ENCODE assay signal across 19 cellular contexts in genomic region chr2:174312581-174313234, GRCh38. TPM values are rescaled to one million over a fixed set of nuclear protein-coding genes. Genes with fewer than 3 reads are reported as not detected.
DNase-seq lines count a peak whose midpoint lies in the region; ATAC-seq, FAIRE-seq and TF ChIP-seq lines count a peak whose summit lies in the region.
"Had no signal": no experiment of that assay in that cellular context is flagged by ENCODE, and none has a peak within 500 bp of the region (broad histone marks: within the 10 kb centered on the region; RNA-seq: fewer than 3 reads in every experiment).

No MANE protein-coding gene starts in this region.

- H3K36me3 ChIP-seq in GM23338 (ENCODE audit: insufficient read depth) (no peaks in the 10 kb centered on the region), keratinocyte (ENCODE audit: control insufficient read depth in 2 of 2, extremely low read depth in 1 of 2, insufficient read depth in 2 of 2, low read length in 2 of 2) (no peaks in the 10 kb centered on the region)
- H3K36me3 ChIP-seq: SJSA1 had no signal

- no peak overlapping the region for H3K27ac ChIP-seq in GM23338 (ENCODE audit: low read depth)
- H3K27ac ChIP-seq in keratinocyte (ENCODE audit: control insufficient read depth, insufficient read depth, low read length), result no peak overlapping the region
- H3K27ac ChIP-seq: SJSA1 had no signal

- peaks cover 8% of the 10 kb centered on the region for H3K4me1 ChIP-seq in GM23338 (ENCODE audit: insufficient read depth)
- no peaks in the 10 kb centered on the region for H3K4me1 ChIP-seq in keratinocyte (ENCODE audit: control insufficient read depth, extremely low read depth, insufficient read depth, low read length)
- H3K4me1 ChIP-seq: SJSA1 had no signal

- no peak overlapping the region for H3K4me3 Mint-ChIP-seq in GM23338
- no peak overlapping the region for H3K4me3 Mint-ChIP-seq in WTC11
- no peak overlapping the region for H3K4me3 Mint-ChIP-seq in activated CD8-positive, alpha-beta T cell treated with anti-CD3 and anti-CD28 coated beads, Interleukin-2, amount 10 ng/mL, durations not matched to agents 7 days and 5 days

- H3K4me2 ChIP-seq in GM23338, result 0 out of 2 replicates have a peak overlapping the region, but pooled peaks have one; percentile 45
- no peak overlapping the region for H3K4me2 ChIP-seq in keratinocyte (ENCODE audit: control insufficient read depth, extremely low read depth, insufficient read depth, low read depth, low read length)

- no peak for TF ChIP-seq RAD21 in Ishikawa (IDR thresholded peaks at IDR 0.05; ENCODE audit: low read depth)

- peaks cover 2% of the 10 kb centered on the region for H3K27me3 Mint-ChIP-seq in GM23338 (ENCODE audit: insufficient read depth, low read depth, poor library complexity)
- no peaks in the 10 kb centered on the region; the same call in 1 of the 2 replicates for H3K27me3 Mint-ChIP-seq in WTC11 (ENCODE audit: low read depth)
- peaks cover 37% of the 10 kb centered on the region for H3K27me3 Mint-ChIP-seq in activated CD8-positive, alpha-beta T cell treated with anti-CD3 and anti-CD28 coated beads, Interleukin-2, amount 10 ng/mL, durations not matched to agents 7 days and 5 days (ENCODE audit: low read depth)

- no peaks in the 10 kb centered on the region for H3K9me1 ChIP-seq in keratinocyte (ENCODE audit: control insufficient read depth, extremely low read depth, insufficient read depth, low read length)

- H3K36me3 Mint-ChIP-seq in GM23338 (ENCODE audit: low read depth) (no peaks in the 10 kb centered on the region), WTC11 (no peaks in the 10 kb centered on the region)
- H3K36me3 Mint-ChIP-seq in activated CD8-positive, alpha-beta T cell treated with anti-CD3 and anti-CD28 coated beads, Interleukin-2, amount 10 ng/mL, durations not matched to agents 7 days and 5 days (ENCODE audit: low read depth), result no peaks in the 10 kb centered on the region

- H3K9me3 Mint-ChIP-seq in GM23338 (no peaks in the 10 kb centered on the region), WTC11 (0 out of 2 replicates have a peak, but pooled peaks cover 8% of the 10 kb centered on the region)
- H3K9me3 Mint-ChIP-seq in activated CD8-positive, alpha-beta T cell treated with anti-CD3 and anti-CD28 coated beads, Interleukin-2, amount 10 ng/mL, durations not matched to agents 7 days and 5 days (ENCODE audit: insufficient read depth), result no peaks in the 10 kb centered on the region

- H3K9me2 ChIP-seq in GM23338 (ENCODE audit: insufficient read depth), result no peaks in the 10 kb centered on the region; the same call in 1 of the 2 replicates

- FAIRE-seq in keratinocyte (lab: Jason Lieb, UNC), result peak; percentile 49

- ATAC-seq in GM23338 (peak; percentile 49; the same call in 2 of the 3 replicates), WTC11 (peak; percentile 51; the same call in 1 of the 2 replicates)
- no peak for ATAC-seq in activated CD8-positive, alpha-beta T cell treated with anti-CD3 and anti-CD28 coated beads, Interleukin-2, amount 10 ng/mL, durations not matched to agents 7 days and 5 days

- H3K4me1 Mint-ChIP-seq in GM23338 (peaks cover 6% of the 10 kb centered on the region; the same call in 1 of the 3 replicates), WTC11 (peaks cover 7% of the 10 kb centered on the region)
- no peaks in the 10 kb centered on the region for H3K4me1 Mint-ChIP-seq in activated CD8-positive, alpha-beta T cell treated with anti-CD3 and anti-CD28 coated beads, Interleukin-2, amount 10 ng/mL, durations not matched to agents 7 days and 5 days (ENCODE audit: low read depth)

- POLR2A ChIA-PET in WTC11 (lab: Charles Lee), result no interaction called here
- POLR2A ChIA-PET in activated CD8-positive, alpha-beta T cell treated with anti-CD3 and anti-CD28 coated beads, Interleukin-2, amount 10 ng/mL, durations not matched to agents 7 days and 5 days (lab: Charles Lee), result no interaction called here

- CTCF ChIA-PET in WTC11 (lab: Charles Lee), result interaction anchor here (1.0 to 1.2 kb wide), 2 partner anchors 68 to 154 kb away, joined by 3 to 4 read pairs; no protein-coding TSS in a partner anchor
- CTCF ChIA-PET in activated CD8-positive, alpha-beta T cell treated with anti-CD3 and anti-CD28 coated beads, Interleukin-2, amount 10 ng/mL, durations not matched to agents 7 days and 5 days (lab: Charles Lee), result no interaction called here

- no peaks in the 10 kb centered on the region for H3K9me3 ChIP-seq in keratinocyte (ENCODE audit: control insufficient read depth, low read depth, low read length)
- H3K9me3 ChIP-seq: SJSA1 had no signal

- H3K79me2 ChIP-seq in GM23338 (replicated peaks; ENCODE audit: insufficient read depth) (no peaks in the 10 kb centered on the region), keratinocyte (ENCODE audit: control insufficient read depth, insufficient read depth, low read length) (no peaks in the 10 kb centered on the region)

- H3K4me3 ChIP-seq in GM23338 (no peak overlapping the region), keratinocyte (ENCODE audit: control insufficient read depth in 2 of 3, extremely low read depth in 1 of 3, insufficient read depth in 2 of 3, low read depth in 1 of 3, low read length in 3 of 3) (no peak overlapping the region)
- H3K4me3 ChIP-seq: SJSA1 had no signal

- no peak overlapping the region for H2AFZ ChIP-seq in GM23338
- H2AFZ ChIP-seq in keratinocyte (ENCODE audit: control insufficient read depth, low read length), result no peak overlapping the region

- H3K27ac Mint-ChIP-seq in GM23338, result no peak overlapping the region
- no peak overlapping the region for H3K27ac Mint-ChIP-seq in WTC11
- no peak overlapping the region for H3K27ac Mint-ChIP-seq in activated CD8-positive, alpha-beta T cell treated with anti-CD3 and anti-CD28 coated beads, Interleukin-2, amount 10 ng/mL, durations not matched to agents 7 days and 5 days

- H3F3A ChIP-seq in GM23338 (replicated peaks; ENCODE audit: low read depth), result no peaks in the 10 kb centered on the region

- dilution Hi-C loops in keratinocyte (cut with MboI; ENCODE audit: extremely low pct_ligation_motif_present, low sequenced_read_pairs), result no loop called here

- no peak for DNase-seq in GM23338 (ENCODE audit: low spot score)
- no peak for DNase-seq in WTC11 (ENCODE audit: low spot score)
- no peak for DNase-seq in keratinocyte (ENCODE audit: low read depth, low spot score)
- no peak for DNase-seq in stimulated activated CD4-positive, alpha-beta T cell treated with anti-CD3 and anti-CD28 coated beads, Interleukin-2, amount 100 ng/mL, for 48 hours
- DNase-seq in NCI-H526 (lab: John Stamatoyannopoulos, UW), result no peak
- no peak for DNase-seq in activated CD8-positive, alpha-beta T cell treated with anti-CD3 and anti-CD28 coated beads, Interleukin-2, amount 10 ng/mL, durations not matched to agents 7 days and 5 days
- DNase-seq: DMS 273 treated with DMSO at 0.1 percent for 48 hours, EL, IMR-90, NCI-H1105, NCI-H187 treated with DMSO at 0.1 percent for 48 hours, NCI-H2171 treated with DMSO at 0.1 percent for 48 hours, NCI-H510A treated with DMSO at 0.1 percent for 48 hours, OCI-M1, T-helper 1 cell had no signal

- no peak for TF ChIP-seq EP300 in Ishikawa (IDR thresholded peaks at IDR 0.05; ENCODE audit: borderline replicate concordance)

- TF ChIP-seq CTCF in GM23338 (conservative IDR thresholded peaks at IDR 0.05; ENCODE audit: low read depth in 2 of 2) (peak in 1 of 2 experiments; percentile 20; a peak in 2 of 4 replicates), WTC11 (IDR thresholded peaks at IDR 0.05) (no peak), keratinocyte (optimal IDR thresholded peaks at IDR 0.05 in 1 of 3, IDR thresholded peaks at IDR 0.05 in 1 of 3, conservative IDR thresholded peaks at IDR 0.05 in 1 of 3; ENCODE audit: extremely low read depth in 1 of 3, insufficient read depth in 2 of 3, low read length in 3 of 3) (no peak)

- H3K27me3 ChIP-seq in GM23338 (ENCODE audit: insufficient read depth), result no peaks in the 10 kb centered on the region
- peaks cover 3% of the 10 kb centered on the region for H3K27me3 ChIP-seq in keratinocyte (ENCODE audit: control insufficient read depth, extremely low read depth, insufficient read depth, low read length)

- H3K9ac ChIP-seq in keratinocyte (ENCODE audit: control insufficient read depth, extremely low read depth, insufficient read depth, low read length), result no peak overlapping the region

- H4K20me1 ChIP-seq in GM23338 (replicated peaks; ENCODE audit: insufficient read depth) (no peaks in the 10 kb centered on the region), keratinocyte (ENCODE audit: control insufficient read depth, extremely low read depth, insufficient read depth, low read length) (no peaks in the 10 kb centered on the region)

TF ChIP-seq in GM23338, 12 proteins besides CTCF, POLR2A, EP300 and RAD21:
- no peak for TF ChIP-seq EZH2phosphoT487 (IDR thresholded peaks at IDR 0.05; ENCODE audit: unreplicated experiment)
- TF ChIP-seq EZH2 (IDR thresholded peaks at IDR 0.05; ENCODE audit: low read depth, unreplicated experiment), result no peak
- no peak for TF ChIP-seq ZNF331 (CRISPR knock-in tag; IDR thresholded peaks at IDR 0.05; ENCODE audit: low read depth)
- no peak for TF ChIP-seq CREB1 (CRISPR knock-in tag; IDR thresholded peaks at IDR 0.05; ENCODE audit: low read depth)

TF ChIP-seq in Ishikawa, 13 proteins besides CTCF, POLR2A, EP300 and RAD21 (continues in another document):
- peak; percentile 59; the same call in 1 of the 2 replicates for TF ChIP-seq NFIC (IDR thresholded peaks at IDR 0.05)
- TF ChIP-seq ZBTB7A (IDR thresholded peaks at IDR 0.05; ENCODE audit: low read depth), result no peak

TF ChIP-seq in WTC11, 78 proteins besides CTCF, POLR2A, EP300 and RAD21 (continues in another document):
- TF ChIP-seq GTF2I (CRISPR knock-in tag; conservative IDR thresholded peaks at IDR 0.05) (no peak), MYBL2 (CRISPR knock-in tag; IDR thresholded peaks at IDR 0.05) (no peak), ELF4 (CRISPR knock-in tag; IDR thresholded peaks at IDR 0.05; ENCODE audit: low read depth) (no peak), ZMAT4 (CRISPR knock-in tag; IDR thresholded peaks at IDR 0.05) (no peak)

RNA-seq across cellular contexts. Expression of gene SP9, which starts 22.0 kb away (rescaled TPM):
- 0.12 and 0.49 TPM in 2 replicates for total RNA-seq in GM23338 (2014; rRNA removed; shearing (Covaris generic))
- 0.14 TPM in 1 of 2 replicates, not detected in the other for polyA plus RNA-seq in GM23338 (2016; fragmentation: Nextera tagmentation; extraction: Ambion mirVana)
- total RNA-seq in WTC11 (2021), result 0.07 to 0.21 TPM in 2 of 3 replicates, not detected in the other
- polyA plus RNA-seq in keratinocyte, result not detected in 3 replicates
- not detected for polyA plus RNA-seq in keratinocyte (2011; ENCODE audit: low read depth)
- not detected in 2 replicates for polyA plus RNA-seq in keratinocyte (2011; cell fraction: cytosol; rRNA removed)
- polyA plus RNA-seq in keratinocyte (2011; cell fraction: nucleus; rRNA removed), result not detected in 2 replicates
- not detected in 2 replicates for polyA plus RNA-seq in keratinocyte (2012; ENCODE audit: low replicate concordance)
- not detected in 3 replicates for polyA minus RNA-seq in keratinocyte
- polyA minus RNA-seq in keratinocyte (2011; cell fraction: cytosol; rRNA and poly(A)+ RNA removed), result not detected
- polyA minus RNA-seq in keratinocyte (2011; cell fraction: nucleus; rRNA and poly(A)+ RNA removed), result not detected in 2 replicates
- not detected for total RNA-seq in activated CD8-positive, alpha-beta T cell treated with anti-CD3 and anti-CD28 coated beads, Interleukin-2, amount 10 ng/mL, durations not matched to agents 7 days and 5 days
- total RNA-seq: IMR-90 had no signal
- polyA plus RNA-seq: AG04450, BJ, IMR-90 had no signal
